10 cellular contexts compared by ENCODE assay signal in genomic region chr15:89248584-89248983, GRCh38. TPM values are rescaled to one million over a fixed set of nuclear protein-coding genes. Genes with fewer than 3 reads are reported as not detected.
"Had no signal": no experiment of that assay in that cellular context is flagged by ENCODE, and none has a peak within 500 bp of the region (broad histone marks: within the 10 kb centered on the region; RNA-seq: fewer than 3 reads in every experiment).

No MANE protein-coding gene starts in this region.

- H3K4me3 ChIP-seq: GM23248 had no signal

- H3K9ac ChIP-seq: GM23248, KMS-11 had no signal

- H3K4me2 ChIP-seq: KMS-11 had no signal

- H3K27ac ChIP-seq: GM23248, KMS-11 had no signal

- FAIRE-seq: HTR-8/SVneo had no signal

- DNase-seq: GM23248, GOT3, H7, HCEC 1CT, Karpas-422 had no signal

- H2AFZ ChIP-seq: GM23248 had no signal

RNA-seq across cellular contexts. Expression of gene RLBP1, which starts 27.2 kb away (rescaled TPM):
- total RNA-seq: GM23248, H4, H7, HT-29 had no signal
- polyA plus RNA-seq: GM23248, IgD-negative memory B cell had no signal
